ENCODE assay signal across 18 cellular contexts in genomic region chr22:50725597-50725996, GRCh38. TPM values are rescaled to one million over a fixed set of nuclear protein-coding genes. Genes with fewer than 3 reads are reported as not detected.
"Had no signal": no experiment of that assay in that cellular context is flagged by ENCODE, and none has a peak within 500 bp of the region (broad histone marks: within the 10 kb centered on the region; RNA-seq: fewer than 3 reads in every experiment).

No MANE protein-coding gene starts in this region.

- H3K9me3 ChIP-seq: SJCRH30 had no signal

- H3K4me1 ChIP-seq: SJCRH30 had no signal

- H3K4me3 ChIP-seq: K562, SJCRH30 had no signal

- H3K9me3 Mint-ChIP-seq: IgD-negative memory B cell had no signal

- H3K36me3 Mint-ChIP-seq: IgD-negative memory B cell had no signal

- H3K27ac ChIP-seq: HL-60, KMS-11, SJCRH30 had no signal

- DNase-seq: Kasumi-1, MM.1S, NCI-H1092 treated with DMSO at 0.1 percent for 48 hours, NCI-H1436, NCI-H187, NCI-H2081 treated with DMSO at 0.1 percent for 48 hours, NCI-H2171, NCI-H226, NCI-H446, NCI-H524 treated with DMSO at 0.1 percent for 48 hours, RPMI8226, SJCRH30 had no signal

- ATAC-seq: K562, SK-N-SH treated with all-trans-retinoic acid at 6 μM for 48 hours had no signal

RNA-seq across cellular contexts. Expression of gene ACR, which starts 12.4 kb away (rescaled TPM):
- total RNA-seq: K562, M059J, SJCRH30 had no signal
- polyA plus RNA-seq: IgD-negative memory B cell, K562 had no signal

RNA-seq across cellular contexts. Expression of gene SHANK3, which starts 53.0 kb away (rescaled TPM):
- polyA plus RNA-seq: IgD-negative memory B cell had no signal
